7 cellular contexts compared by ENCODE assay signal in the genomic region with DNA sequence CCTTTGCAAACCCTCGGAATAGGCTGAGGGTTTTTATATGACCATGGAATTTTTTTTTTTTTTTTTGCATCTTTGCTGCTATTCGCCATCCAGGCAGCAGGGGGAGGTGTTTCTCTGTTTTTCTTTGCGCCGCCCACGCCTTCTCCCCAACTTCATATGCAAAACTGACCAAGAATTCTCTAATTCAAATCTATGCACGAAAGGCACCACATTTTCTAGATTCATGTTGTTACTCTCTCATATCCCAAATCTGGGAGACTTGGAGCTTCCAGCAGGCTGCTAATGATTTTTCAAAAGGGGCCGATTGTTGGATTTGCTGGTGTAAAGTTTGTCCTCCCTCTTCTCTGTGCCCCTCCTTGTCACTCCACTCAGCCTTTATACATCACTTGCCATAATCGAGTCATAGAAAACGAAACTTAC. TPM values are rescaled to one million over a fixed set of nuclear protein-coding genes. Genes with fewer than 3 reads are reported as not detected.
DNase-seq lines count a peak whose midpoint lies in the region; ATAC-seq, FAIRE-seq and TF ChIP-seq lines count a peak whose summit lies in the region.

No MANE protein-coding gene starts in this region.

- H3K27ac Mint-ChIP-seq in activated naive CD8-positive, alpha-beta T cell treated with anti-CD3 and anti-CD28 coated beads, Interleukin-2, amount 10 ng/mL, durations not matched to agents 7 days and 5 days: peak overlapping the region; percentile 80
- no peak overlapping the region for H3K27ac Mint-ChIP-seq in progenitor cell of endocrine pancreas

- H3K4me3 ChIP-seq in SK-N-SH (ENCODE audit: low read depth in 2 of 2, low read length in 1 of 2) (peak overlapping the region; percentile 6 to 29; a peak in 2 of 4 replicates), heart left ventricle (peak overlapping the region in 6 of 12 donors; percentile 8 to 36 (median 27)), upper lobe of left lung (peak overlapping the region in 2 of 4 donors; percentile 17 to 36)

- H3K9me3 Mint-ChIP-seq in activated naive CD8-positive, alpha-beta T cell treated with anti-CD3 and anti-CD28 coated beads, Interleukin-2, amount 10 ng/mL, durations not matched to agents 7 days and 5 days: no peaks in the 10 kb centered on the region
- H3K9me3 Mint-ChIP-seq in progenitor cell of endocrine pancreas (ENCODE audit: low read depth): no peaks in the 10 kb centered on the region

- peaks cover 7% of the 10 kb centered on the region for H3K4me1 Mint-ChIP-seq in activated naive CD8-positive, alpha-beta T cell treated with anti-CD3 and anti-CD28 coated beads, Interleukin-2, amount 10 ng/mL, durations not matched to agents 7 days and 5 days
- peaks cover 9% of the 10 kb centered on the region for H3K4me1 Mint-ChIP-seq in progenitor cell of endocrine pancreas (ENCODE audit: low read depth)

- peak overlapping the region; percentile 46; the same call in 1 of the 2 replicates for H2AFZ ChIP-seq in SK-N-SH (ENCODE audit: low read depth)

- H3K27ac ChIP-seq in SK-N-SH (ENCODE audit: low read depth in 2 of 2, low read length in 1 of 2) (no peak overlapping the region), heart left ventricle (no peak overlapping the region), upper lobe of left lung (no peak overlapping the region)

- no peaks in the 10 kb centered on the region for H3K9me2 ChIP-seq in SK-N-SH

- peak; percentile 90 for TF ChIP-seq RAD21 in SK-N-SH (IDR thresholded peaks at IDR 0.05; ENCODE audit: low read length)

- H3K9ac ChIP-seq in SK-N-SH: no peak overlapping the region; the same call in 1 of the 2 replicates

- peak; percentile 89 for TF ChIP-seq CTCF in SK-N-SH (IDR thresholded peaks at IDR 0.05)
- TF ChIP-seq CTCF in heart left ventricle (IDR thresholded peaks at IDR 0.05): peak; percentile 66 to 87 (median 80)
- TF ChIP-seq CTCF in progenitor cell of endocrine pancreas (IDR thresholded peaks at IDR 0.05; ENCODE audit: unreplicated experiment): peak; percentile 77
- peak; percentile 26 to 77 (median 56) for TF ChIP-seq CTCF in upper lobe of left lung (IDR thresholded peaks at IDR 0.05)

- peak overlapping the region; percentile 66 for H3K4me3 Mint-ChIP-seq in activated naive CD8-positive, alpha-beta T cell treated with anti-CD3 and anti-CD28 coated beads, Interleukin-2, amount 10 ng/mL, durations not matched to agents 7 days and 5 days
- H3K4me3 Mint-ChIP-seq in progenitor cell of endocrine pancreas (ENCODE audit: low read depth): peak overlapping the region; percentile 65

- H3K4me1 ChIP-seq in SK-N-SH (ENCODE audit: control insufficient read depth in 1 of 2, insufficient read depth in 2 of 2, low read depth in 1 of 2, low read length in 1 of 2): peaks cover 0 to 10% of the 10 kb centered on the region in 2 experiments; a peak in 2 of 4 replicates
- H3K4me1 ChIP-seq in heart left ventricle: peaks cover 0 to 20% (median 1%) of the 10 kb centered on the region in 12 donors
- H3K4me1 ChIP-seq in upper lobe of left lung: peaks cover 5 to 10% (median 9%) of the 10 kb centered on the region in 4 donors

- POLR2A ChIA-PET in SK-N-SH (lab: Yijun Ruan, JAX): no interaction called here
- POLR2A ChIA-PET in activated naive CD8-positive, alpha-beta T cell treated with anti-CD3 and anti-CD28 coated beads, Interleukin-2, amount 10 ng/mL, durations not matched to agents 7 days and 5 days (lab: Charles Lee): no interaction called here

- H3K36me3 ChIP-seq in SK-N-SH (replicated peaks in 1 of 2; ENCODE audit: control insufficient read depth in 1 of 2, insufficient read depth in 2 of 2, low read length in 1 of 2) (no peaks in the 10 kb centered on the region), heart left ventricle (no peaks in the 10 kb centered on the region), upper lobe of left lung (no peaks in the 10 kb centered on the region)

- 16% methylated on average over 9 of the region's 9 CpGs for WGBS in SK-N-SH (ENCODE audit: low lambda C conversion rate)
- 4 to 10% (median 8%) methylated on average over 9 of the region's 9 CpGs for WGBS in heart left ventricle, 4 donors
- WGBS in upper lobe of left lung, 2 donors: 1 to 3% methylated on average over 9 of the region's 9 CpGs

- DNase-seq in GM12891 (ENCODE audit: insufficient read length, low spot score) (no peak), HuH-7.5 (ENCODE audit: low spot score) (peak; percentile 41), SK-N-SH (peak; percentile 64), heart left ventricle (peak; percentile 38 to 68 (median 52)), progenitor cell of endocrine pancreas (ENCODE audit: low spot score, unreplicated experiment) (peak; percentile 19), upper lobe of left lung (peak in 1 of 2 donors; percentile 56)
- peak; percentile 51 for DNase-seq in activated naive CD8-positive, alpha-beta T cell treated with anti-CD3 and anti-CD28 coated beads, Interleukin-2, amount 10 ng/mL, durations not matched to agents 7 days and 5 days

- CTCF ChIA-PET in SK-N-SH (lab: Yijun Ruan, JAX): interaction anchor here (0.6 to 3.8 kb wide), 28 partner anchors 12 to 1800 kb away, joined by 3 to 13 read pairs (median 3); no protein-coding TSS in a partner anchor

- H3K27me3 ChIP-seq in SK-N-SH (ENCODE audit: insufficient read depth) (no peaks in the 10 kb centered on the region), heart left ventricle (no peaks in the 10 kb centered on the region), upper lobe of left lung (peaks cover 0 to 4% (median 0%) of the 10 kb centered on the region in 4 donors)

- TF ChIP-seq POLR2A in GM12891 (IDR thresholded peaks at IDR 0.05; ENCODE audit: low read depth, low read length): no peak
- TF ChIP-seq POLR2A in heart left ventricle (IDR thresholded peaks at IDR 0.05): no peak
- TF ChIP-seq POLR2A in upper lobe of left lung (IDR thresholded peaks at IDR 0.05): no peak

- H4K20me1 ChIP-seq in SK-N-SH (ENCODE audit: insufficient read depth): no peaks in the 10 kb centered on the region

- peak overlapping the region; percentile 68 for H3K4me2 ChIP-seq in SK-N-SH

- H3F3A ChIP-seq in SK-N-SH (replicated peaks; ENCODE audit: insufficient read depth): no peaks in the 10 kb centered on the region

- H3K27me3 Mint-ChIP-seq in activated naive CD8-positive, alpha-beta T cell treated with anti-CD3 and anti-CD28 coated beads, Interleukin-2, amount 10 ng/mL, durations not matched to agents 7 days and 5 days: peaks cover 6% of the 10 kb centered on the region
- no peaks in the 10 kb centered on the region for H3K27me3 Mint-ChIP-seq in progenitor cell of endocrine pancreas

- H3K9me3 ChIP-seq in SK-N-SH (no peaks in the 10 kb centered on the region), heart left ventricle (peaks cover 0 to 8% (median 0%) of the 10 kb centered on the region in 12 donors), upper lobe of left lung (no peaks in the 10 kb centered on the region)

- intact Hi-C loops in heart left ventricle (cut with DNase I): loop anchor here in 9 of 10 donors (2.0 to 10.0 kb wide), 11 partner anchors 178 to 1798 kb away; no protein-coding TSS in a partner anchor

- peak; percentile 28 for ATAC-seq in activated naive CD8-positive, alpha-beta T cell treated with anti-CD3 and anti-CD28 coated beads, Interleukin-2, amount 10 ng/mL, durations not matched to agents 7 days and 5 days (ENCODE audit: low read depth)
- peak in 3 of 4 donors; percentile 23 to 36 (median 25) for ATAC-seq in heart left ventricle
- ATAC-seq in upper lobe of left lung (ENCODE audit: low FRiP score in 2 of 2): peak in 1 of 2 donors; percentile 72

- no peaks in the 10 kb centered on the region for H3K36me3 Mint-ChIP-seq in activated naive CD8-positive, alpha-beta T cell treated with anti-CD3 and anti-CD28 coated beads, Interleukin-2, amount 10 ng/mL, durations not matched to agents 7 days and 5 days
- no peaks in the 10 kb centered on the region for H3K36me3 Mint-ChIP-seq in progenitor cell of endocrine pancreas (ENCODE audit: insufficient read depth)

- H3K79me2 ChIP-seq in SK-N-SH (ENCODE audit: insufficient read depth): no peaks in the 10 kb centered on the region

- FAIRE-seq in GM12891 (lab: Jason Lieb, UNC): peak; percentile 55

- TF ChIP-seq EP300 in SK-N-SH (IDR thresholded peaks at IDR 0.05; ENCODE audit: borderline replicate concordance in 1 of 2, low read depth in 1 of 2, low read length in 1 of 2): no peak
- no peak for TF ChIP-seq EP300 in upper lobe of left lung (IDR thresholded peaks at IDR 0.05)

TF ChIP-seq in GM12891, 5 proteins besides CTCF, POLR2A, EP300 and RAD21:
- TF ChIP-seq SPI1 (IDR thresholded peaks at IDR 0.05; ENCODE audit: low read depth, low read length) (no peak), POLR2AphosphoS5 (IDR thresholded peaks at IDR 0.05; ENCODE audit: low read depth, low read length) (no peak), TAF1 (IDR thresholded peaks at IDR 0.05; ENCODE audit: low read depth, low read length) (no peak), PAX5 (IDR thresholded peaks at IDR 0.05; ENCODE audit: insufficient read depth, low read length, severe bottlenecking) (no peak), POU2F2 (IDR thresholded peaks at IDR 0.05; ENCODE audit: low read depth, low read length) (peak; percentile 93; the same call in 1 of the 2 replicates)

TF ChIP-seq in SK-N-SH, 30 proteins besides CTCF, POLR2A, EP300 and RAD21:
- no peak for TF ChIP-seq RCOR1 (IDR thresholded peaks at IDR 0.05; ENCODE audit: low read length)
- TF ChIP-seq SMC3 (IDR thresholded peaks at IDR 0.05; ENCODE audit: low read depth, low read length): peak; percentile 81
TF ChIP-seq in SK-N-SH: peak in this region for 1.

RNA-seq across cellular contexts. Expression of gene BOD1L1, which starts 29.1 kb away (rescaled TPM):
- 16.0 TPM for polyA plus RNA-seq in GM12891 (2012; ENCODE audit: low read depth, missing spikeins)
- polyA plus RNA-seq in SK-N-SH (2012; rRNA removed): 12.5 and 14.4 TPM in 2 replicates
- polyA plus RNA-seq in SK-N-SH (2012; cell fraction: cytosol; rRNA removed): 14.3 and 15.5 TPM in 2 replicates
- 12.5 and 33.1 TPM in 2 replicates for polyA plus RNA-seq in SK-N-SH (2012; cell fraction: nucleus; rRNA removed)
- total RNA-seq in activated naive CD8-positive, alpha-beta T cell treated with anti-CD3 and anti-CD28 coated beads, Interleukin-2, amount 10 ng/mL, durations not matched to agents 7 days and 5 days: 10 to 100 TPM; 50.6 to 52.5 TPM
- total RNA-seq in heart left ventricle: 10 to 100 TPM; 13.9 to 29.2 (median 22.9) TPM
- polyA plus RNA-seq in heart left ventricle: 10 to 100 TPM; 10.9 to 11.8 TPM
- total RNA-seq in progenitor cell of endocrine pancreas: 41.8 and 42.1 TPM in 2 replicates
- total RNA-seq in upper lobe of left lung: 10 to 100 TPM; 33.1 to 88.0 (median 37.9) TPM
